1 cellular context compared by ENCODE assay signal in the genomic region with DNA sequence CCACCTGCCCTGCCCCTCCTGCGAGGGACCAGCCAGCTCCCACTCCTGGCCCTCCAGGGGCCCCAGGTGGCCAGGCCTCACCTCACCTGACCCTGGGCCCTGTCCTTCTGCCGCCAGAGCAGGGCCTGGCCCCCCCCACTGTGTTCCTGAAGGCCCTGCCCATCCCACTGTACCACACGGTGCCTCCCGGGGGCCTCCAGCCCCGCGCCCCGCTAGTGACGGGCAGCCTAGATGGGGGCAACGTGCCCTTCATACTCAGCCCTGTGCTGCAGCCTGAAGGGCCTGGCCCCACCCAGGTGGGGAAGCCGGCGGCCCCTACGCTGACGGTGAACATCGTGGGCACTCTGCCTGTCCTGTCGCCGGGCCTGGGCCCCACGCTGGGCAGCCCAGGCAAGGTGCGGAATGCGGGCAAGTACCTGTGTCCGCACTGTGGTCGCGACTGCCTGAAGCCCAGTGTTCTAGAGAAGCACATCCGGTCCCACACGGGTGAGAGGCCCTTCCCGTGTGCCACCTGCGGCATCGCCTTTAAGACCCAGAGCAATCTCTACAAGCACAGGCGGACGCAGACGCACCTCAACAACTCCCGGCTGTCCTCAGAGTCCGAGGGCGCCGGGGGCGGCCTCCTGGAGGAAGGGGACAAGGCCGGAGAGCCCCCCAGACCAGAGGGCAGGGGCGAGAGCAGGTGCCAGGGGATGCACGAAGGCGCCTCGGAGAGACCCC.
TF ChIP-seq lines count a peak whose summit lies in the region.

No MANE protein-coding gene starts in this region.

TF ChIP-seq in GM23338, 12 proteins besides CTCF, POLR2A, EP300 and RAD21 (continued from another document):
- TF ChIP-seq, protein P1, sequence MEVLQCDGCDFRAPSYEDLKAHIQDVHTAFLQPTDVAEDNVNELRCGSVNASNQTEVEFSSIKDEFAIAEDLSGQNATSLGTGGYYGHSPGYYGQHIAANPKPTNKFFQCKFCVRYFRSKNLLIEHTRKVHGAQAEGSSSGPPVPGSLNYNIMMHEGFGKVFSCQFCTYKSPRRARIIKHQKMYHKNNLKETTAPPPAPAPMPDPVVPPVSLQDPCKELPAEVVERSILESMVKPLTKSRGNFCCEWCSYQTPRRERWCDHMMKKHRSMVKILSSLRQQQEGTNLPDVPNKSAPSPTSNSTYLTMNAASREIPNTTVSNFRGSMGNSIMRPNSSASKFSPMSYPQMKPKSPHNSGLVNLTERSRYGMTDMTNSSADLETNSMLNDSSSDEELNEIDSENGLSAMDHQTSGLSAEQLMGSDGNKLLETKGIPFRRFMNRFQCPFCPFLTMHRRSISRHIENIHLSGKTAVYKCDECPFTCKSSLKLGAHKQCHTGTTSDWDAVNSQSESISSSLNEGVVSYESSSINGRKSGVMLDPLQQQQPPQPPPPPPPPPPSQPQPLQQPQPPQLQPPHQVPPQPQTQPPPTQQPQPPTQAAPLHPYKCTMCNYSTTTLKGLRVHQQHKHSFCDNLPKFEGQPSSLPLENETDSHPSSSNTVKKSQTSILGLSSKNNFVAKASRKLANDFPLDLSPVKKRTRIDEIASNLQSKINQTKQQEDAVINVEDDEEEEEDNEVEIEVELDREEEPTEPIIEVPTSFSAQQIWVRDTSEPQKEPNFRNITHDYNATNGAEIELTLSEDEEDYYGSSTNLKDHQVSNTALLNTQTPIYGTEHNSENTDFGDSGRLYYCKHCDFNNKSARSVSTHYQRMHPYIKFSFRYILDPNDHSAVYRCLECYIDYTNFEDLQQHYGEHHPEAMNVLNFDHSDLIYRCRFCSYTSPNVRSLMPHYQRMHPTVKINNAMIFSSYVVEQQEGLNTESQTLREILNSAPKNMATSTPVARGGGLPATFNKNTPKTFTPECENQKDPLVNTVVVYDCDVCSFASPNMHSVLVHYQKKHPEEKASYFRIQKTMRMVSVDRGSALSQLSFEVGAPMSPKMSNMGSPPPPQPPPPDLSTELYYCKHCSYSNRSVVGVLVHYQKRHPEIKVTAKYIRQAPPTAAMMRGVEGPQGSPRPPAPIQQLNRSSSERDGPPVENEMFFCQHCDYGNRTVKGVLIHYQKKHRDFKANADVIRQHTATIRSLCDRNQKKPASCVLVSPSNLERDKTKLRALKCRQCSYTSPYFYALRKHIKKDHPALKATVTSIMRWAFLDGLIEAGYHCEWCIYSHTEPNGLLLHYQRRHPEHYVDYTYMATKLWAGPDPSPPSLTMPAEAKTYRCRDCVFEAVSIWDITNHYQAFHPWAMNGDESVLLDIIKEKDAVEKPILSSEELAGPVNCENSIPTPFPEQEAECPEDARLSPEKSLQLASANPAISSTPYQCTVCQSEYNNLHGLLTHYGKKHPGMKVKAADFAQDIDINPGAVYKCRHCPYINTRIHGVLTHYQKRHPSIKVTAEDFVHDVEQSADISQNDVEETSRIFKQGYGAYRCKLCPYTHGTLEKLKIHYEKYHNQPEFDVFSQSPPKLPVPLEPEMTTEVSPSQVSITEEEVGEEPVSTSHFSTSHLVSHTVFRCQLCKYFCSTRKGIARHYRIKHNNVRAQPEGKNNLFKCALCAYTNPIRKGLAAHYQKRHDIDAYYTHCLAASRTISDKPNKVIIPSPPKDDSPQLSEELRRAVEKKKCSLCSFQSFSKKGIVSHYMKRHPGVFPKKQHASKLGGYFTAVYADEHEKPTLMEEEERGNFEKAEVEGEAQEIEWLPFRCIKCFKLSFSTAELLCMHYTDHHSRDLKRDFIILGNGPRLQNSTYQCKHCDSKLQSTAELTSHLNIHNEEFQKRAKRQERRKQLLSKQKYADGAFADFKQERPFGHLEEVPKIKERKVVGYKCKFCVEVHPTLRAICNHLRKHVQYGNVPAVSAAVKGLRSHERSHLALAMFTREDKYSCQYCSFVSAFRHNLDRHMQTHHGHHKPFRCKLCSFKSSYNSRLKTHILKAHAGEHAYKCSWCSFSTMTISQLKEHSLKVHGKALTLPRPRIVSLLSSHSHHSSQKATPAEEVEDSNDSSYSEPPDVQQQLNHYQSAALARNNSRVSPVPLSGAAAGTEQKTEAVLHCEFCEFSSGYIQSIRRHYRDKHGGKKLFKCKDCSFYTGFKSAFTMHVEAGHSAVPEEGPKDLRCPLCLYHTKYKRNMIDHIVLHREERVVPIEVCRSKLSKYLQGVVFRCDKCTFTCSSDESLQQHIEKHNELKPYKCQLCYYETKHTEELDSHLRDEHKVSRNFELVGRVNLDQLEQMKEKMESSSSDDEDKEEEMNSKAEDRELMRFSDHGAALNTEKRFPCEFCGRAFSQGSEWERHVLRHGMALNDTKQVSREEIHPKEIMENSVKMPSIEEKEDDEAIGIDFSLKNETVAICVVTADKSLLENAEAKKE (CRISPR knock-in tag; IDR thresholded peaks at IDR 0.05), result no peak
- TF ChIP-seq CREB1 (CRISPR knock-in tag; IDR thresholded peaks at IDR 0.05; ENCODE audit: low read depth) (no peak), STAT1 (IDR thresholded peaks at IDR 0.05; ENCODE audit: unreplicated experiment) (no peak), NANOG (IDR thresholded peaks at IDR 0.05; ENCODE audit: borderline replicate concordance) (no peak)
- TF ChIP-seq, protein P2, sequence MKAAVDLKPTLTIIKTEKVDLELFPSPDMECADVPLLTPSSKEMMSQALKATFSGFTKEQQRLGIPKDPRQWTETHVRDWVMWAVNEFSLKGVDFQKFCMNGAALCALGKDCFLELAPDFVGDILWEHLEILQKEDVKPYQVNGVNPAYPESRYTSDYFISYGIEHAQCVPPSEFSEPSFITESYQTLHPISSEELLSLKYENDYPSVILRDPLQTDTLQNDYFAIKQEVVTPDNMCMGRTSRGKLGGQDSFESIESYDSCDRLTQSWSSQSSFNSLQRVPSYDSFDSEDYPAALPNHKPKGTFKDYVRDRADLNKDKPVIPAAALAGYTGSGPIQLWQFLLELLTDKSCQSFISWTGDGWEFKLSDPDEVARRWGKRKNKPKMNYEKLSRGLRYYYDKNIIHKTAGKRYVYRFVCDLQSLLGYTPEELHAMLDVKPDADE (IDR thresholded peaks at IDR 0.05), result no peak
TF ChIP-seq in GM23338: peak in this region for 0.
